In genomic region chr1:150972417-150972940, GRCh38 we compare ENCODE assay signal across 9 cellular contexts. TPM values are rescaled to one million over a fixed set of nuclear protein-coding genes. Genes with fewer than 3 reads are reported as not detected.
DNase-seq lines count a peak whose midpoint lies in the region; ATAC-seq and TF ChIP-seq lines count a peak whose summit lies in the region.
"Had no signal": no experiment of that assay in that cellular context is flagged by ENCODE, and none has a peak within 500 bp of the region (broad histone marks: within the 10 kb centered on the region; RNA-seq: fewer than 3 reads in every experiment).

No MANE protein-coding gene starts in this region.

- no peaks in the 10 kb centered on the region for H3K9me3 Mint-ChIP-seq in activated CD8-positive, alpha-beta T cell treated with anti-CD3 and anti-CD28 coated beads for 36 hours
- H3K9me3 Mint-ChIP-seq in stimulated activated effector memory CD8-positive, alpha-beta T cell treated with anti-CD3 and anti-CD28 coated beads, Interleukin-12 subunit alpha, Interleukin-12 subunit beta, amount 100 ng/mL, for 72 hours: no peaks in the 10 kb centered on the region

- intact Hi-C loops in activated CD8-positive, alpha-beta T cell treated with anti-CD3 and anti-CD28 coated beads for 36 hours (cut with micrococcal nuclease): loop anchor here (5.0 kb wide), 1 partner anchor 45 kb away; the partner anchor contains the start of gene SETDB1

- H3K36me3 ChIP-seq in iPS-15b (ENCODE audit: control insufficient read depth, insufficient read depth, low read length): peaks cover 21% of the 10 kb centered on the region

- CTCF ChIA-PET in activated CD8-positive, alpha-beta T cell treated with anti-CD3 and anti-CD28 coated beads for 36 hours (lab: Charles Lee): no interaction called here

- POLR2A ChIA-PET in activated CD8-positive, alpha-beta T cell treated with anti-CD3 and anti-CD28 coated beads for 36 hours (lab: Charles Lee): interaction anchor here (1.6 to 1.8 kb wide), 2 partner anchors 11 to 46 kb away, joined by 4 to 10 read pairs; partner anchors contain the start of gene SETDB1

- H3K36me3 Mint-ChIP-seq in activated CD8-positive, alpha-beta T cell treated with anti-CD3 and anti-CD28 coated beads for 36 hours (ENCODE audit: low read depth): peaks cover 32% of the 10 kb centered on the region
- peaks cover 52% of the 10 kb centered on the region for H3K36me3 Mint-ChIP-seq in stimulated activated effector memory CD8-positive, alpha-beta T cell treated with anti-CD3 and anti-CD28 coated beads, Interleukin-12 subunit alpha, Interleukin-12 subunit beta, amount 100 ng/mL, for 72 hours

- H3K9ac ChIP-seq in iPS-15b (ENCODE audit: low read depth, low read length): peak overlapping the region; percentile 48

- no peaks in the 10 kb centered on the region for H3K9me3 ChIP-seq in iPS-15b (ENCODE audit: control insufficient read depth, insufficient read depth, low read length)

- H3K4me1 Mint-ChIP-seq in activated CD8-positive, alpha-beta T cell treated with anti-CD3 and anti-CD28 coated beads for 36 hours (ENCODE audit: low read depth): peaks cover 52% of the 10 kb centered on the region
- H3K4me1 Mint-ChIP-seq in stimulated activated effector memory CD8-positive, alpha-beta T cell treated with anti-CD3 and anti-CD28 coated beads, Interleukin-12 subunit alpha, Interleukin-12 subunit beta, amount 100 ng/mL, for 72 hours: peaks cover 62% of the 10 kb centered on the region

- H3K27me3 Mint-ChIP-seq in activated CD8-positive, alpha-beta T cell treated with anti-CD3 and anti-CD28 coated beads for 36 hours: no peaks in the 10 kb centered on the region

- ATAC-seq in activated CD8-positive, alpha-beta T cell treated with anti-CD3 and anti-CD28 coated beads for 36 hours: no peak
- ATAC-seq in stimulated activated effector memory CD8-positive, alpha-beta T cell treated with anti-CD3 and anti-CD28 coated beads, Interleukin-12 subunit alpha, Interleukin-12 subunit beta, amount 100 ng/mL, for 72 hours: no peak
- no peak for ATAC-seq in GM19463 (IDR thresholded peaks at IDR 0.05; ENCODE audit: unreplicated experiment)

- peak overlapping the region; percentile 91 for H3K4me3 Mint-ChIP-seq in activated CD8-positive, alpha-beta T cell treated with anti-CD3 and anti-CD28 coated beads for 36 hours
- H3K4me3 Mint-ChIP-seq in stimulated activated effector memory CD8-positive, alpha-beta T cell treated with anti-CD3 and anti-CD28 coated beads, Interleukin-12 subunit alpha, Interleukin-12 subunit beta, amount 100 ng/mL, for 72 hours: peak overlapping the region; percentile 90

- no peaks in the 10 kb centered on the region for H3K27me3 ChIP-seq in iPS-15b (ENCODE audit: control insufficient read depth, insufficient read depth, low read length)

- peak overlapping the region; percentile 90 for H3K27ac Mint-ChIP-seq in activated CD8-positive, alpha-beta T cell treated with anti-CD3 and anti-CD28 coated beads for 36 hours
- peak overlapping the region; percentile 92 for H3K27ac Mint-ChIP-seq in stimulated activated effector memory CD8-positive, alpha-beta T cell treated with anti-CD3 and anti-CD28 coated beads, Interleukin-12 subunit alpha, Interleukin-12 subunit beta, amount 100 ng/mL, for 72 hours

- DNase-seq in DMS79 treated with DMSO at 0.1 percent for 48 hours (lab: John Stamatoyannopoulos, UW) (peak; percentile 11), DMS79 (lab: John Stamatoyannopoulos, UW) (no peak), T-helper 9 cell (no peak)
- no peak for DNase-seq in activated CD8-positive, alpha-beta T cell treated with anti-CD3 and anti-CD28 coated beads for 36 hours
- DNase-seq in stimulated activated effector memory CD8-positive, alpha-beta T cell treated with anti-CD3 and anti-CD28 coated beads, Interleukin-12 subunit alpha, Interleukin-12 subunit beta, amount 100 ng/mL, for 72 hours (ENCODE audit: low spot score in 2 of 2): no peak
- DNase-seq in effector CD4-positive, alpha-beta T cell: no peak
- DNase-seq: 8988T had no signal

- peak overlapping the region; percentile 85 for H3K4me3 ChIP-seq in iPS-15b (ENCODE audit: low read depth, low read length)

- no peak for TF ChIP-seq CTCF in activated CD8-positive, alpha-beta T cell treated with anti-CD3 and anti-CD28 coated beads for 36 hours (IDR thresholded peaks at IDR 0.05)

- H3K4me1 ChIP-seq in iPS-15b (ENCODE audit: control insufficient read depth, insufficient read depth, low read length): peaks cover 47% of the 10 kb centered on the region

RNA-seq across cellular contexts. Expression of gene CERS2, which starts 2.2 kb away (rescaled TPM):
- total RNA-seq in activated CD8-positive, alpha-beta T cell treated with anti-CD3 and anti-CD28 coated beads for 36 hours: 100 to 1,000 TPM; 129 to 132 TPM

RNA-seq across cellular contexts. Expression of gene ANXA9, which starts 9.6 kb away (rescaled TPM):
- under 1 TPM in 1 of 2 experiments, not detected in 1; 0.25 TPM for total RNA-seq in activated CD8-positive, alpha-beta T cell treated with anti-CD3 and anti-CD28 coated beads for 36 hours

RNA-seq across cellular contexts. Expression of gene MINDY1, which starts 34.2 kb away (rescaled TPM):
- 10 to 100 TPM; 10.4 TPM for total RNA-seq in activated CD8-positive, alpha-beta T cell treated with anti-CD3 and anti-CD28 coated beads for 36 hours

RNA-seq across cellular contexts. Expression of gene PRUNE1, which starts 35.8 kb away (rescaled TPM):
- total RNA-seq in activated CD8-positive, alpha-beta T cell treated with anti-CD3 and anti-CD28 coated beads for 36 hours: 10 to 100 TPM; 12.4 to 15.7 TPM

RNA-seq across cellular contexts. Expression of gene SETDB1, which starts 46.3 kb away (rescaled TPM):
- total RNA-seq in activated CD8-positive, alpha-beta T cell treated with anti-CD3 and anti-CD28 coated beads for 36 hours: 10 to 100 TPM; 45.1 to 52.3 TPM
